In the genomic region with DNA sequence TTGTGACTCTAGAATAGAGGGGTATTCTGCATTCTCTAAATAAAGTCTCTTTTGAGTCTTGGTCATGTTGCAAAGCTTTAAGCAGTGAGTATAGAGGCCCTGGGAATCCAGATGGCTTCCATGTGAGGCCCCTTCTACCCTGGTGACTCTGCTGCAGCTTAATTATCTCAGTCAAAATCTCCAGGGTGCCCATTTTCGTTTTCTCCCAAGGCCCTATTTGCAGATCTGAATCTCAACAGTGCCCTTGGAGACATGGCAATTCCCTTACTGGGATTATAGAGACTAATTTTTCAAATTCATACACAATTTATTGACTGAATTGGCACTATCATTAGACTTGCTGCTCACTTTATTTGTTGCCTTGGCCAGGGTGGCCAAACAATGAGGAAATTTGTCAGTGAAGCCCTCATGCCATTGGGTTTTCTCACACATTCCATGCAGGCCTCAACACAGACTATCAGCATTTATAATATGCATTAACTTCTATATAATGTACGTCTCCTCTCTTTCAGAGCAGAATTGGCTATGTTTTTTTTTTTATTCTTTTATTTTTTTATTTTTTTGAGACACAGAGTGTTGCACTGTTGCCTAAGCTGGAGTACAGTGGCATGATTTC, we compare ENCODE assay signal across 21 cellular contexts. TPM values are rescaled to one million over a fixed set of nuclear protein-coding genes. Genes with fewer than 3 reads are reported as not detected.
DNase-seq lines count a peak whose midpoint lies in the region; ATAC-seq, FAIRE-seq and TF ChIP-seq lines count a peak whose summit lies in the region.
"Had no signal": no experiment of that assay in that cellular context is flagged by ENCODE, and none has a peak within 500 bp of the region (broad histone marks: within the 10 kb centered on the region; RNA-seq: fewer than 3 reads in every experiment).

No MANE protein-coding gene starts in this region.

- no peaks in the 10 kb centered on the region for H3K9me3 ChIP-seq in HepG2 (ENCODE audit: low read length)
- H3K9me3 ChIP-seq in right lobe of liver: no peaks in the 10 kb centered on the region
- H3K9me3 ChIP-seq in OCI-LY7 (ENCODE audit: low read length): no peaks in the 10 kb centered on the region
- no peaks in the 10 kb centered on the region for H3K9me3 ChIP-seq in left lung
- H3K9me3 ChIP-seq: BLaER1, SJSA1 had no signal

- peaks cover 29% of the 10 kb centered on the region for H3K79me2 ChIP-seq in HepG2 (ENCODE audit: insufficient read depth, low read length)
- H3K79me2 ChIP-seq in OCI-LY7 (ENCODE audit: insufficient read depth, low read depth, low read length): no peaks in the 10 kb centered on the region

- H2AFZ ChIP-seq in HepG2 (ENCODE audit: low read length) (no peak overlapping the region), OCI-LY7 (ENCODE audit: low read length) (no peak overlapping the region)

- FAIRE-seq in HepG2 (lab: Jason Lieb, UNC): no peak
- FAIRE-seq: GM12891, H54 had no signal

- no peak for TF ChIP-seq RAD21 in HepG2 (CRISPR knock-in tag; IDR thresholded peaks at IDR 0.05)

- CTCF ChIA-PET in HepG2 (lab: Yijun Ruan, JAX; ENCODE audit: low intra/inter-chr PET ratio, low total read pairs): no interaction called here
- CTCF ChIA-PET in OCI-LY7 (lab: Charles Lee; ENCODE audit: unreplicated experiment): no interaction called here

- no peak for TF ChIP-seq POLR2A in HepG2 (IDR thresholded peaks at IDR 0.05; ENCODE audit: insufficient read depth in 1 of 2, low read depth in 2 of 2, low read length in 2 of 2)
- TF ChIP-seq POLR2A in right lobe of liver (IDR thresholded peaks at IDR 0.05): no peak

- H3K4me1 ChIP-seq in HepG2 (ENCODE audit: insufficient read depth, low read length) (peaks cover 90% of the 10 kb centered on the region), right lobe of liver (peaks cover 0 to 89% (median 23%) of the 10 kb centered on the region in 4 donors), OCI-LY7 (ENCODE audit: insufficient read depth, low read length, poor library complexity, severe bottlenecking) (no peaks in the 10 kb centered on the region), left lung (no peaks in the 10 kb centered on the region)
- H3K4me1 ChIP-seq: BLaER1, SJSA1 had no signal

- H3K27me3 ChIP-seq in HepG2 (ENCODE audit: control insufficient read depth in 1 of 2, insufficient read depth in 2 of 2, low read length in 2 of 2) (no peaks in the 10 kb centered on the region), right lobe of liver (no peaks in the 10 kb centered on the region), left lung (no peaks in the 10 kb centered on the region)
- H3K27me3 ChIP-seq: BLaER1, SJSA1 had no signal

- DNase-seq in NCI-H1417 (lab: John Stamatoyannopoulos, UW) (peak in 2 of 3 experiments; percentile 10 to 55), NCI-H1417 treated with DMSO at 0.1 percent for 48 hours (lab: John Stamatoyannopoulos, UW) (no peak), HepG2 (ENCODE audit: low spot score) (no peak), right lobe of liver (no peak), epithelial cell of prostate (ENCODE audit: low read depth, low spot score) (peak; percentile 12), OCI-LY7 (ENCODE audit: low spot score) (no peak), nucleus accumbens (lab: John Stamatoyannopoulos, UW) (no peak), left lung (no peak)
- DNase-seq: ACHN; CD4-positive, alpha-beta T cell; DND-41; Karpas-422; NCI-H1436; NCI-H446; NCI-H526 had no signal

- ATAC-seq in HepG2 (no peak), right lobe of liver (no peak), left lung (no peak)

- peaks cover 13 to 81% of the 10 kb centered on the region in 2 experiments for H3K36me3 ChIP-seq in HepG2 (replicated peaks in 1 of 2; ENCODE audit: control insufficient read depth in 1 of 2, insufficient read depth in 2 of 2, low read length in 2 of 2)
- peaks cover 0 to 9% (median 3%) of the 10 kb centered on the region in 4 donors for H3K36me3 ChIP-seq in right lobe of liver
- H3K36me3 ChIP-seq in OCI-LY7 (ENCODE audit: insufficient read depth, low read length): no peaks in the 10 kb centered on the region
- no peaks in the 10 kb centered on the region for H3K36me3 ChIP-seq in left lung
- H3K36me3 ChIP-seq: BLaER1, SJSA1 had no signal

- no peaks in the 10 kb centered on the region for H3K9me2 ChIP-seq in OCI-LY7 (ENCODE audit: insufficient read depth, low read length)

- H3K4me3 ChIP-seq in HepG2 (replicated peaks in 1 of 3; ENCODE audit: insufficient read depth in 1 of 3, low read depth in 2 of 3, low read length in 3 of 3): no peak overlapping the region
- H3K4me3 ChIP-seq in right lobe of liver: no peak overlapping the region
- H3K4me3 ChIP-seq in OCI-LY7 (ENCODE audit: low read depth, low read length, poor library complexity, severe bottlenecking): no peak overlapping the region
- H3K4me3 ChIP-seq in left lung: no peak overlapping the region
- H3K4me3 ChIP-seq: BLaER1, SJSA1 had no signal

- H4K20me1 ChIP-seq in HepG2 (ENCODE audit: insufficient read depth, low read length): no peaks in the 10 kb centered on the region
- H4K20me1 ChIP-seq in OCI-LY7 (ENCODE audit: insufficient read depth, low read length): no peaks in the 10 kb centered on the region
- H4K20me1 ChIP-seq: BLaER1 had no signal

- H3K27ac ChIP-seq in HepG2 (ENCODE audit: extremely low read length, insufficient read depth, low read length) (peak overlapping the region; percentile 25), right lobe of liver (no peak overlapping the region), epithelial cell of prostate (peak overlapping the region; percentile 19), OCI-LY7 (ENCODE audit: low read depth, low read length, poor library complexity, severe bottlenecking) (no peak overlapping the region), left lung (no peak overlapping the region)
- H3K27ac ChIP-seq: 22Rv1, BLaER1, SJSA1 had no signal

- TF ChIP-seq EP300 in HepG2 (IDR thresholded peaks at IDR 0.05; ENCODE audit: low read depth in 2 of 2, low read length in 2 of 2) (no peak), HepG2 (CRISPR knock-in tag; IDR thresholded peaks at IDR 0.05; ENCODE audit: borderline replicate concordance) (no peak)

- TF ChIP-seq CTCF in HepG2 (CRISPR knock-in tag; IDR thresholded peaks at IDR 0.05) (no peak), right lobe of liver (IDR thresholded peaks at IDR 0.05) (no peak), OCI-LY7 (conservative IDR thresholded peaks at IDR 0.05; ENCODE audit: low read length) (no peak), left lung (IDR thresholded peaks at IDR 0.05) (no peak)

- in situ Hi-C loops in HepG2 (cut with HindIII; ENCODE audit: extremely low pct_ligation_motif_present, low pct_unique_long_range_greater_than_20kb): loop anchor here (25.0 kb wide), 1 partner anchor 89 kb away; no protein-coding TSS in a partner anchor

- no peak overlapping the region for H3K9ac ChIP-seq in HepG2 (ENCODE audit: insufficient read depth, low read depth, low read length)
- H3K9ac ChIP-seq: BLaER1 had no signal

- whole genome bisulfite sequencing in HepG2 (ENCODE audit: low lambda C conversion rate): 93% methylated on average over 2 of the region's 2 CpGs
- 61% methylated on average over 2 of the region's 2 CpGs for WGBS in right lobe of liver (ENCODE audit: insufficient coverage, low coverage, low lambda C conversion rate, missing lambda C conversion rate)

- BruUV-seq in HepG2 (replicated peaks; lab: Mats Ljungman, UMichigan): no TSS peak
- no TSS peak for BruUV-seq in OCI-LY7 (replicated peaks; lab: Mats Ljungman, UMichigan)

- POLR2A ChIA-PET in HepG2 (lab: Yijun Ruan, JAX) (interaction anchor here (0.6 to 9.8 kb wide), 9 partner anchors 8 to 1000 kb away, joined by 3 to 150 read pairs (median 4); a partner anchor contains a TSS), OCI-LY7 (lab: Charles Lee) (no interaction called here)

- no peak overlapping the region for H3K4me2 ChIP-seq in HepG2 (ENCODE audit: low read depth, low read length)
- no peak overlapping the region for H3K4me2 ChIP-seq in OCI-LY7 (ENCODE audit: low read length)
- H3K4me2 ChIP-seq: BLaER1 had no signal

- intact Hi-C loops in HepG2 (cut with micrococcal nuclease; ENCODE audit: unreplicated experiment): no loop called here
- intact Hi-C loops in right lobe of liver (cut with DNase I): no loop called here
- intact Hi-C loops in OCI-LY7 (cut with micrococcal nuclease; ENCODE audit: unreplicated experiment): no loop called here
- intact Hi-C loops in left lung (cut with DNase I): no loop called here

TF ChIP-seq in HepG2, 621 proteins besides CTCF, POLR2A, EP300 and RAD21 (continues in another document):
- TF ChIP-seq SALL2 (CRISPR knock-in tag; IDR thresholded peaks at IDR 0.05): no peak
- TF ChIP-seq NFYB (CRISPR knock-in tag; IDR thresholded peaks at IDR 0.05): no peak
- TF ChIP-seq PAF1 (CRISPR knock-in tag; IDR thresholded peaks at IDR 0.05): no peak
- TF ChIP-seq ZNF883 (CRISPR knock-in tag; IDR thresholded peaks at IDR 0.05; ENCODE audit: not compliant biosample characterization): no peak
- TF ChIP-seq ZNF383 (CRISPR knock-in tag; IDR thresholded peaks at IDR 0.05; ENCODE audit: borderline replicate concordance): no peak

RNA-seq across cellular contexts. Expression of a gene that starts 35.1 kb away (rescaled TPM):
- total RNA-seq in HepG2 (2016; rRNA removed; fragmentation: Illumina TruSeq; extraction: Trizol) (30.2 and 48.5 TPM in 2 replicates), right lobe of liver (100 to 1,000 TPM in 4 of 6 experiments, 10 to 100 TPM in 2; 79.6 to 186 (median 164) TPM), OCI-LY7 (2022) (not detected in 2 replicates), left lung (10 to 100 TPM in 1 of 2 donors, 1 to 10 TPM in 1; 6.2 to 15.3 TPM)
- total RNA-seq in HepG2 (2016; cell fraction: cytosol; rRNA removed; fragmentation: Illumina TruSeq; extraction: Trizol; ENCODE audit: low read depth): 18.3 and 23.4 TPM in 2 replicates
- total RNA-seq in HepG2 (2016; cell fraction: insoluble cytoplasmic fraction; rRNA removed; fragmentation: Illumina TruSeq; extraction: Trizol): 30.0 and 40.1 TPM in 2 replicates
- total RNA-seq in HepG2 (2016; cell fraction: membrane; rRNA removed; fragmentation: Illumina TruSeq; extraction: Trizol): 37.4 and 49.2 TPM in 2 replicates
- total RNA-seq in HepG2 (2016; cell fraction: nucleus; rRNA removed; fragmentation: Illumina TruSeq; extraction: Trizol): 48.9 and 52.6 TPM in 2 replicates
- 10.0 and 12.3 TPM in 2 replicates for polyA plus RNA-seq in HepG2 (2011; rRNA removed)
- 6.4 and 10.1 TPM in 2 replicates for polyA plus RNA-seq in HepG2 (2011; cell fraction: cytosol; rRNA removed)
- 24.5 and 25.6 TPM in 2 replicates for polyA plus RNA-seq in HepG2 (2011; cell fraction: nucleus; rRNA removed)
- polyA plus RNA-seq in HepG2 (2012): 32.4 and 38.1 TPM in 2 replicates
- 0.63 and 0.75 TPM in 2 replicates for polyA plus RNA-seq in HepG2 (2016; cell fraction: cytosol; fragmentation: Illumina TruSeq; extraction: Trizol; ENCODE audit: low read depth)
- 32.3 and 34.3 TPM in 2 replicates for polyA plus RNA-seq in HepG2 (2016; cell fraction: insoluble cytoplasmic fraction; fragmentation: Illumina TruSeq; extraction: Trizol; ENCODE audit: low read depth)
- polyA plus RNA-seq in HepG2 (2016; cell fraction: membrane; fragmentation: Illumina TruSeq; extraction: Trizol; ENCODE audit: low read depth): 2.9 and 3.5 TPM in 2 replicates
- polyA plus RNA-seq in HepG2 (2016; cell fraction: nucleus; fragmentation: Illumina TruSeq; extraction: Trizol; ENCODE audit: insufficient read depth, low read depth): 47.2 and 51.1 TPM in 2 replicates
- 40.4 TPM in 1 of 2 replicates, not detected in the other for polyA minus RNA-seq in HepG2 (2011; rRNA and poly(A)+ RNA removed; ENCODE audit: low replicate concordance)
- 37.0 and 45.5 TPM in 2 replicates for polyA minus RNA-seq in HepG2 (2011; cell fraction: cytosol; rRNA and poly(A)+ RNA removed)
- 45.6 and 52.3 TPM in 2 replicates for polyA minus RNA-seq in HepG2 (2011; cell fraction: nucleus; rRNA and poly(A)+ RNA removed)
- total RNA-seq in OCI-LY7 (2014; rRNA removed; shearing (Covaris generic)): not detected in 2 replicates
- total RNA-seq: G401 had no signal

Comparison
In these comparisons a context has a peak if more than half of its experiments do, and no peak if none do; other contexts are left out.
1. DNase-seq: peak in NCI-H1417 (2 of 3) and epithelial cell of prostate (single experiment); none in NCI-H1417 treated with DMSO at 0.1 percent for 48 hours (single experiment), HepG2 (single experiment), right lobe of liver (0 of 3), OCI-LY7 (single experiment), nucleus accumbens (0 of 56) and left lung (0 of 2).
2. H3K27ac ChIP-seq: peak in HepG2 (single experiment) and epithelial cell of prostate (single experiment); none in right lobe of liver (0 of 3), OCI-LY7 (single experiment) and left lung (0 of 2).
3. RNA of a gene that starts 35.1 kb away (total RNA-seq): 79.6 to 186 TPM in right lobe of liver, 18.3 to 52.6 TPM in HepG2 and 6.2 to 15.3 TPM in left lung; not detected in OCI-LY7; every median in the first group is over 4 times any median in the second.